1 cellular context compared by ENCODE assay signal in the genomic region with DNA sequence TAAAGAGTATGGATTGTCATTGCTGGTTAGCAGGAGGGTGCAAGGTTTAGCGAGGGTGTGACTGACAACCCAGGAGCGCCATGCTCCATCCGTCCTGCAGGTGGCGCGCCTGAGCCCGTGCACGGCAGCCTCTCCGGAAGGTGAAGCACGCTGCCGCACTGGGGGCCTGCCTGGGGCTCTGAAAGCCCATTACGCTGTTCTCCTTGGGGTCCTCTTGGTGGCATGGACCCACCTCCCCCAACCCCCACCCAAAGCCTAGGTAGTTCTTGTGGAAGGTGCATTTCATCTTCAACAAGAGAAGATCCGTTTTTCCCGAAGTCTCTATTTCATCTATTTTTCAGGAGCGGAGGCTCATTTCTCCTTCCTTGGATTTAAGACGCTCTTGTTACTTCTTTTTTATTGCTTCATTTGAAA.
TF ChIP-seq lines count a peak whose summit lies in the region.

No MANE protein-coding gene starts in this region.

TF ChIP-seq in HepG2, 621 proteins besides CTCF, POLR2A, EP300 and RAD21 (continued from another document and continues in another):
- TF ChIP-seq, protein P1, sequence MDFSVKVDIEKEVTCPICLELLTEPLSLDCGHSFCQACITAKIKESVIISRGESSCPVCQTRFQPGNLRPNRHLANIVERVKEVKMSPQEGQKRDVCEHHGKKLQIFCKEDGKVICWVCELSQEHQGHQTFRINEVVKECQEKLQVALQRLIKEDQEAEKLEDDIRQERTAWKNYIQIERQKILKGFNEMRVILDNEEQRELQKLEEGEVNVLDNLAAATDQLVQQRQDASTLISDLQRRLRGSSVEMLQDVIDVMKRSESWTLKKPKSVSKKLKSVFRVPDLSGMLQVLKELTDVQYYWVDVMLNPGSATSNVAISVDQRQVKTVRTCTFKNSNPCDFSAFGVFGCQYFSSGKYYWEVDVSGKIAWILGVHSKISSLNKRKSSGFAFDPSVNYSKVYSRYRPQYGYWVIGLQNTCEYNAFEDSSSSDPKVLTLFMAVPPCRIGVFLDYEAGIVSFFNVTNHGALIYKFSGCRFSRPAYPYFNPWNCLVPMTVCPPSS (IDR thresholded peaks at IDR 0.05): no peak
- TF ChIP-seq POLR2G (IDR thresholded peaks at IDR 0.05; ENCODE audit: low read depth, low read length) (no peak), JARID2 (CRISPR knock-in tag; IDR thresholded peaks at IDR 0.05; ENCODE audit: insufficient replicate concordance) (no peak), U2AF1 (optimal IDR thresholded peaks at IDR 0.05; ENCODE audit: low read depth, low read length) (peak; percentile 42), CBFB (CRISPR knock-in tag; IDR thresholded peaks at IDR 0.05) (no peak), ZNF652 (CRISPR knock-in tag; IDR thresholded peaks at IDR 0.05; ENCODE audit: borderline replicate concordance, low read depth) (no peak), FOXA1 (IDR thresholded peaks at IDR 0.05) (no peak), FOXA1 (CRISPR knock-in tag; IDR thresholded peaks at IDR 0.05) (no peak), ZBTB1 (CRISPR knock-in tag; IDR thresholded peaks at IDR 0.05; ENCODE audit: borderline replicate concordance) (no peak), GABPB1 (CRISPR knock-in tag; IDR thresholded peaks at IDR 0.05) (peak; percentile 69), STAG1 (CRISPR knock-in tag; IDR thresholded peaks at IDR 0.05) (peak; percentile 75), ZBTB3 (CRISPR knock-in tag; IDR thresholded peaks at IDR 0.05; ENCODE audit: borderline replicate concordance, low read depth) (no peak), KDM3A (CRISPR knock-in tag; IDR thresholded peaks at IDR 0.05; ENCODE audit: low read depth) (0 out of 2 replicates have a peak, but pooled peaks have one; percentile 31), ZNF274 (CRISPR knock-in tag; IDR thresholded peaks at IDR 0.05) (0 out of 2 replicates have a peak, but pooled peaks have one; percentile 35), ZNF430 (CRISPR knock-in tag; IDR thresholded peaks at IDR 0.05) (no peak), ERF (CRISPR knock-in tag; IDR thresholded peaks at IDR 0.05) (no peak), ZNF556 (CRISPR knock-in tag; IDR thresholded peaks at IDR 0.05; ENCODE audit: borderline replicate concordance) (no peak), ZNF891 (CRISPR knock-in tag; IDR thresholded peaks at IDR 0.05) (0 out of 2 replicates have a peak, but pooled peaks have one; percentile 26), ZNF557 (CRISPR knock-in tag; IDR thresholded peaks at IDR 0.05) (no peak), NFKB2 (CRISPR knock-in tag; IDR thresholded peaks at IDR 0.05; ENCODE audit: borderline replicate concordance) (peak; percentile 72; the same call in 1 of the 2 replicates), MATR3 (CRISPR knock-in tag; IDR thresholded peaks at IDR 0.05) (no peak), TGIF2 (CRISPR knock-in tag; IDR thresholded peaks at IDR 0.05) (no peak), RXRB (CRISPR knock-in tag; IDR thresholded peaks at IDR 0.05; ENCODE audit: borderline replicate concordance) (no peak), SMC3 (IDR thresholded peaks at IDR 0.05; ENCODE audit: low read length) (peak; percentile 61), ZNF788 (CRISPR knock-in tag; IDR thresholded peaks at IDR 0.05; ENCODE audit: borderline replicate concordance) (no peak), ZNF773 (CRISPR knock-in tag; IDR thresholded peaks at IDR 0.05; ENCODE audit: borderline replicate concordance) (no peak), YEATS4 (CRISPR knock-in tag; IDR thresholded peaks at IDR 0.05; ENCODE audit: borderline replicate concordance) (0 out of 2 replicates have a peak, but pooled peaks have one; percentile 31), RBFOX2 (IDR thresholded peaks at IDR 0.05; ENCODE audit: low read depth, low read length) (no peak), ZFP36L1 (CRISPR knock-in tag; IDR thresholded peaks at IDR 0.05) (no peak)
- TF ChIP-seq, protein P2, sequence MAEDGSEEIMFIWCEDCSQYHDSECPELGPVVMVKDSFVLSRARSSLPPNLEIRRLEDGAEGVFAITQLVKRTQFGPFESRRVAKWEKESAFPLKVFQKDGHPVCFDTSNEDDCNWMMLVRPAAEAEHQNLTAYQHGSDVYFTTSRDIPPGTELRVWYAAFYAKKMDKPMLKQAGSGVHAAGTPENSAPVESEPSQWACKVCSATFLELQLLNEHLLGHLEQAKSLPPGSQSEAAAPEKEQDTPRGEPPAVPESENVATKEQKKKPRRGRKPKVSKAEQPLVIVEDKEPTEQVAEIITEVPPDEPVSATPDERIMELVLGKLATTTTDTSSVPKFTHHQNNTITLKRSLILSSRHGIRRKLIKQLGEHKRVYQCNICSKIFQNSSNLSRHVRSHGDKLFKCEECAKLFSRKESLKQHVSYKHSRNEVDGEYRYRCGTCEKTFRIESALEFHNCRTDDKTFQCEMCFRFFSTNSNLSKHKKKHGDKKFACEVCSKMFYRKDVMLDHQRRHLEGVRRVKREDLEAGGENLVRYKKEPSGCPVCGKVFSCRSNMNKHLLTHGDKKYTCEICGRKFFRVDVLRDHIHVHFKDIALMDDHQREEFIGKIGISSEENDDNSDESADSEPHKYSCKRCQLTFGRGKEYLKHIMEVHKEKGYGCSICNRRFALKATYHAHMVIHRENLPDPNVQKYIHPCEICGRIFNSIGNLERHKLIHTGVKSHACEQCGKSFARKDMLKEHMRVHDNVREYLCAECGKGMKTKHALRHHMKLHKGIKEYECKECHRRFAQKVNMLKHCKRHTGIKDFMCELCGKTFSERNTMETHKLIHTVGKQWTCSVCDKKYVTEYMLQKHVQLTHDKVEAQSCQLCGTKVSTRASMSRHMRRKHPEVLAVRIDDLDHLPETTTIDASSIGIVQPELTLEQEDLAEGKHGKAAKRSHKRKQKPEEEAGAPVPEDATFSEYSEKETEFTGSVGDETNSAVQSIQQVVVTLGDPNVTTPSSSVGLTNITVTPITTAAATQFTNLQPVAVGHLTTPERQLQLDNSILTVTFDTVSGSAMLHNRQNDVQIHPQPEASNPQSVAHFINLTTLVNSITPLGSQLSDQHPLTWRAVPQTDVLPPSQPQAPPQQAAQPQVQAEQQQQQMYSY (CRISPR knock-in tag; IDR thresholded peaks at IDR 0.05): no peak
- TF ChIP-seq, protein P3, sequence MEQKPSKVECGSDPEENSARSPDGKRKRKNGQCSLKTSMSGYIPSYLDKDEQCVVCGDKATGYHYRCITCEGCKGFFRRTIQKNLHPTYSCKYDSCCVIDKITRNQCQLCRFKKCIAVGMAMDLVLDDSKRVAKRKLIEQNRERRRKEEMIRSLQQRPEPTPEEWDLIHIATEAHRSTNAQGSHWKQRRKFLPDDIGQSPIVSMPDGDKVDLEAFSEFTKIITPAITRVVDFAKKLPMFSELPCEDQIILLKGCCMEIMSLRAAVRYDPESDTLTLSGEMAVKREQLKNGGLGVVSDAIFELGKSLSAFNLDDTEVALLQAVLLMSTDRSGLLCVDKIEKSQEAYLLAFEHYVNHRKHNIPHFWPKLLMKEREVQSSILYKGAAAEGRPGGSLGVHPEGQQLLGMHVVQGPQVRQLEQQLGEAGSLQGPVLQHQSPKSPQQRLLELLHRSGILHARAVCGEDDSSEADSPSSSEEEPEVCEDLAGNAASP (CRISPR knock-in tag; IDR thresholded peaks at IDR 0.05; ENCODE audit: borderline replicate concordance): no peak
- TF ChIP-seq, protein P4, sequence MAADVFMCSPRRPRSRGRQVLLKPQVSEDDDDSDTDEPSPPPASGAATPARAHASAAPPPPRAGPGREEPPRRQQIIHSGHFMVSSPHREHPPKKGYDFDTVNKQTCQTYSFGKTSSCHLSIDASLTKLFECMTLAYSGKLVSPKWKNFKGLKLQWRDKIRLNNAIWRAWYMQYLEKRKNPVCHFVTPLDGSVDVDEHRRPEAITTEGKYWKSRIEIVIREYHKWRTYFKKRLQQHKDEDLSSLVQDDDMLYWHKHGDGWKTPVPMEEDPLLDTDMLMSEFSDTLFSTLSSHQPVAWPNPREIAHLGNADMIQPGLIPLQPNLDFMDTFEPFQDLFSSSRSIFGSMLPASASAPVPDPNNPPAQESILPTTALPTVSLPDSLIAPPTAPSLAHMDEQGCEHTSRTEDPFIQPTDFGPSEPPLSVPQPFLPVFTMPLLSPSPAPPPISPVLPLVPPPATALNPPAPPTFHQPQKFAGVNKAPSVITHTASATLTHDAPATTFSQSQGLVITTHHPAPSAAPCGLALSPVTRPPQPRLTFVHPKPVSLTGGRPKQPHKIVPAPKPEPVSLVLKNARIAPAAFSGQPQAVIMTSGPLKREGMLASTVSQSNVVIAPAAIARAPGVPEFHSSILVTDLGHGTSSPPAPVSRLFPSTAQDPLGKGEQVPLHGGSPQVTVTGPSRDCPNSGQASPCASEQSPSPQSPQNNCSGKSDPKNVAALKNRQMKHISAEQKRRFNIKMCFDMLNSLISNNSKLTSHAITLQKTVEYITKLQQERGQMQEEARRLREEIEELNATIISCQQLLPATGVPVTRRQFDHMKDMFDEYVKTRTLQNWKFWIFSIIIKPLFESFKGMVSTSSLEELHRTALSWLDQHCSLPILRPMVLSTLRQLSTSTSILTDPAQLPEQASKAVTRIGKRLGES (CRISPR knock-in tag; IDR thresholded peaks at IDR 0.05; ENCODE audit: borderline replicate concordance): no peak
- TF ChIP-seq, protein P5, sequence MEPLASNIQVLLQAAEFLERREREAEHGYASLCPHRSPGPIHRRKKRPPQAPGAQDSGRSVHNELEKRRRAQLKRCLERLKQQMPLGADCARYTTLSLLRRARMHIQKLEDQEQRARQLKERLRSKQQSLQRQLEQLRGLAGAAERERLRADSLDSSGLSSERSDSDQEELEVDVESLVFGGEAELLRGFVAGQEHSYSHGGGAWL (CRISPR knock-in tag; IDR thresholded peaks at IDR 0.05): 0 out of 2 replicates have a peak, but pooled peaks have one; percentile 50
- TF ChIP-seq, protein P6, sequence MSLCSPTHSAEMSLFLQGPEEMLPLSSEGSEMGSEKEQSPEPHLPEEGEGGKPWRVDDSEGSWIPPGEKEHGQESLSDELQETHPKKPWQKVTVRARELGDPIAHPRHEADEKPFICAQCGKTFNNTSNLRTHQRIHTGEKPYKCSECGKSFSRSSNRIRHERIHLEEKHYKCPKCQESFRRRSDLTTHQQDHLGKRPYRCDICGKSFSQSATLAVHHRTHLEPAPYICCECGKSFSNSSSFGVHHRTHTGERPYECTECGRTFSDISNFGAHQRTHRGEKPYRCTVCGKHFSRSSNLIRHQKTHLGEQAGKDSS (CRISPR knock-in tag; IDR thresholded peaks at IDR 0.05; ENCODE audit: borderline replicate concordance, low read depth): no peak
- TF ChIP-seq, protein P7, sequence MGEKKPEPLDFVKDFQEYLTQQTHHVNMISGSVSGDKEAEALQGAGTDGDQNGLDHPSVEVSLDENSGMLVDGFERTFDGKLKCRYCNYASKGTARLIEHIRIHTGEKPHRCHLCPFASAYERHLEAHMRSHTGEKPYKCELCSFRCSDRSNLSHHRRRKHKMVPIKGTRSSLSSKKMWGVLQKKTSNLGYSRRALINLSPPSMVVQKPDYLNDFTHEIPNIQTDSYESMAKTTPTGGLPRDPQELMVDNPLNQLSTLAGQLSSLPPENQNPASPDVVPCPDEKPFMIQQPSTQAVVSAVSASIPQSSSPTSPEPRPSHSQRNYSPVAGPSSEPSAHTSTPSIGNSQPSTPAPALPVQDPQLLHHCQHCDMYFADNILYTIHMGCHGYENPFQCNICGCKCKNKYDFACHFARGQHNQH (CRISPR knock-in tag; IDR thresholded peaks at IDR 0.05): peak; percentile 32; the same call in 1 of the 2 replicates
- TF ChIP-seq, protein P8, sequence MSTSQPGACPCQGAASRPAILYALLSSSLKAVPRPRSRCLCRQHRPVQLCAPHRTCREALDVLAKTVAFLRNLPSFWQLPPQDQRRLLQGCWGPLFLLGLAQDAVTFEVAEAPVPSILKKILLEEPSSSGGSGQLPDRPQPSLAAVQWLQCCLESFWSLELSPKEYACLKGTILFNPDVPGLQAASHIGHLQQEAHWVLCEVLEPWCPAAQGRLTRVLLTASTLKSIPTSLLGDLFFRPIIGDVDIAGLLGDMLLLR (CRISPR knock-in tag; IDR thresholded peaks at IDR 0.05): 0 out of 2 replicates have a peak, but pooled peaks have one; percentile 25
- TF ChIP-seq, protein P9, sequence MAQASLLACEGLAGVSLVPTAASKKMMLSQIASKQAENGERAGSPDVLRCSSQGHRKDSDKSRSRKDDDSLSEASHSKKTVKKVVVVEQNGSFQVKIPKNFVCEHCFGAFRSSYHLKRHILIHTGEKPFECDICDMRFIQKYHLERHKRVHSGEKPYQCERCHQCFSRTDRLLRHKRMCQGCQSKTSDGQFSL (CRISPR knock-in tag; IDR thresholded peaks at IDR 0.05): no peak
- TF ChIP-seq, protein P10, sequence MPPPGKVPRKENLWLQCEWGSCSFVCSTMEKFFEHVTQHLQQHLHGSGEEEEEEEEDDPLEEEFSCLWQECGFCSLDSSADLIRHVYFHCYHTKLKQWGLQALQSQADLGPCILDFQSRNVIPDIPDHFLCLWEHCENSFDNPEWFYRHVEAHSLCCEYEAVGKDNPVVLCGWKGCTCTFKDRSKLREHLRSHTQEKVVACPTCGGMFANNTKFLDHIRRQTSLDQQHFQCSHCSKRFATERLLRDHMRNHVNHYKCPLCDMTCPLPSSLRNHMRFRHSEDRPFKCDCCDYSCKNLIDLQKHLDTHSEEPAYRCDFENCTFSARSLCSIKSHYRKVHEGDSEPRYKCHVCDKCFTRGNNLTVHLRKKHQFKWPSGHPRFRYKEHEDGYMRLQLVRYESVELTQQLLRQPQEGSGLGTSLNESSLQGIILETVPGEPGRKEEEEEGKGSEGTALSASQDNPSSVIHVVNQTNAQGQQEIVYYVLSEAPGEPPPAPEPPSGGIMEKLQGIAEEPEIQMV (CRISPR knock-in tag; IDR thresholded peaks at IDR 0.05; ENCODE audit: low read depth): 0 out of 2 replicates have a peak, but pooled peaks have one; percentile 58
- TF ChIP-seq, protein P11, sequence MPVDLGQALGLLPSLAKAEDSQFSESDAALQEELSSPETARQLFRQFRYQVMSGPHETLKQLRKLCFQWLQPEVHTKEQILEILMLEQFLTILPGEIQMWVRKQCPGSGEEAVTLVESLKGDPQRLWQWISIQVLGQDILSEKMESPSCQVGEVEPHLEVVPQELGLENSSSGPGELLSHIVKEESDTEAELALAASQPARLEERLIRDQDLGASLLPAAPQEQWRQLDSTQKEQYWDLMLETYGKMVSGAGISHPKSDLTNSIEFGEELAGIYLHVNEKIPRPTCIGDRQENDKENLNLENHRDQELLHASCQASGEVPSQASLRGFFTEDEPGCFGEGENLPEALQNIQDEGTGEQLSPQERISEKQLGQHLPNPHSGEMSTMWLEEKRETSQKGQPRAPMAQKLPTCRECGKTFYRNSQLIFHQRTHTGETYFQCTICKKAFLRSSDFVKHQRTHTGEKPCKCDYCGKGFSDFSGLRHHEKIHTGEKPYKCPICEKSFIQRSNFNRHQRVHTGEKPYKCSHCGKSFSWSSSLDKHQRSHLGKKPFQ (CRISPR knock-in tag; IDR thresholded peaks at IDR 0.05; ENCODE audit: insufficient replicate concordance): no peak
- TF ChIP-seq, protein P12, sequence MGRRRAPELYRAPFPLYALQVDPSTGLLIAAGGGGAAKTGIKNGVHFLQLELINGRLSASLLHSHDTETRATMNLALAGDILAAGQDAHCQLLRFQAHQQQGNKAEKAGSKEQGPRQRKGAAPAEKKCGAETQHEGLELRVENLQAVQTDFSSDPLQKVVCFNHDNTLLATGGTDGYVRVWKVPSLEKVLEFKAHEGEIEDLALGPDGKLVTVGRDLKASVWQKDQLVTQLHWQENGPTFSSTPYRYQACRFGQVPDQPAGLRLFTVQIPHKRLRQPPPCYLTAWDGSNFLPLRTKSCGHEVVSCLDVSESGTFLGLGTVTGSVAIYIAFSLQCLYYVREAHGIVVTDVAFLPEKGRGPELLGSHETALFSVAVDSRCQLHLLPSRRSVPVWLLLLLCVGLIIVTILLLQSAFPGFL (CRISPR knock-in tag; IDR thresholded peaks at IDR 0.05): no peak
